In the genomic region with DNA sequence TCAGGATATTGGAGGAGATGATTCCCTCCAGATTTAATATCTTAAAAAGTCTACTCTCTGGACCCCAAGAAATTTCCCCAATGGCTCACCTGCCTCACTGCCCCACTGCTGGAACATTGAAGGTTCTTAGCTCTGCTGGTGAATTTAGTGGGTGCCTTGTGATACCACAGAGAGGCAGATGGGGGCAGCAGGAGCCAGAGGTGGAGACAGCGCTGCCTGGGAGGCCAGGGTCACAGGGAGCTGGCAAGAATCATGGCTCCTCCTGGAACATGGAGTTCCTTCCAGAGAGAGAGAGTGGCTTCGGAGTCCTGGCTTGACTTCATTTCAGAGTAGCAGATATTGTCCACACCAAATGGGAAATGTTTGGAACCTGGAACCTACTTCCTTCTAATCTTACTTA, we compare ENCODE assay signal across 8 cellular contexts.
DNase-seq lines count a peak whose midpoint lies in the region; ATAC-seq and TF ChIP-seq lines count a peak whose summit lies in the region.

No MANE protein-coding gene starts in this region.

- H3K27me3 ChIP-seq in ACC112 (ENCODE audit: insufficient read depth, low read length) = no peaks in the 10 kb centered on the region
- H3K27me3 ChIP-seq in PC-3 (ENCODE audit: low read length) = no peaks in the 10 kb centered on the region

- no TSS peak for BruUV-seq in PC-3 (replicated peaks; lab: Mats Ljungman, UMichigan)

- DNase-seq in GM12864 (ENCODE audit: low read depth) (peak; percentile 16), PC-3 (peak; percentile 56), amniotic epithelial cell (ENCODE audit: low read depth) (peak; percentile 64), left kidney (ENCODE audit: low read depth, low spot score) (peak; percentile 55)
- DNase-seq in stimulated activated naive CD8-positive, alpha-beta T cell treated with anti-CD3 and anti-CD28 coated beads, Interleukin-15, Interleukin-2, amounts not matched to agents 100 U/mL and 50 U/mL, for 24 hours = peak; percentile 59

- no peaks in the 10 kb centered on the region for H3K9me3 ChIP-seq in PC-3 (ENCODE audit: low read length)

- H3F3A ChIP-seq in PC-3 (ENCODE audit: low read length, unreplicated experiment) = no peaks in the 10 kb centered on the region

- H2AFZ ChIP-seq in ACC112 (ENCODE audit: low read length, unreplicated experiment) (peak overlapping the region; percentile 82), PC-3 (ENCODE audit: low read length) (no peak overlapping the region)

- POLR2A ChIA-PET in PC-3 (lab: Charles Lee; ENCODE audit: unreplicated experiment) = no interaction called here

- no peak overlapping the region for H3K4me2 ChIP-seq in PC-3 (ENCODE audit: low read length)

- intact Hi-C loops in PC-3 (cut with micrococcal nuclease) = loop anchor here (5.0 kb wide), 1 partner anchor 544 kb away; no protein-coding TSS in a partner anchor

- no peaks in the 10 kb centered on the region for H3K9me2 ChIP-seq in PC-3 (replicated peaks; ENCODE audit: low read length)

- no peaks in the 10 kb centered on the region for H4K20me1 ChIP-seq in PC-3 (ENCODE audit: low read length)

- H3K27ac ChIP-seq in ACC112 (ENCODE audit: low read depth, low read length) (no peak overlapping the region), PC-3 (ENCODE audit: low read length) (no peak overlapping the region)

- no peaks in the 10 kb centered on the region for H3K79me2 ChIP-seq in ACC112 (ENCODE audit: control insufficient read depth, insufficient read depth, low read length, unreplicated experiment)
- H3K79me2 ChIP-seq in PC-3 (ENCODE audit: low read length) = no peaks in the 10 kb centered on the region

- H3K9ac ChIP-seq in PC-3 (ENCODE audit: low read length) = no peak overlapping the region

- CTCF ChIA-PET in PC-3 (lab: Charles Lee) = interaction anchor here (0.5 to 0.9 kb wide), 3 partner anchors 252 to 545 kb away, joined by 3 to 9 read pairs (median 3); no protein-coding TSS in a partner anchor

- TF ChIP-seq CTCF in GM12864 (IDR thresholded peaks at IDR 0.05; ENCODE audit: low read depth, low read length, missing control alignments) = peak; percentile 83
- peak; percentile 73 for TF ChIP-seq CTCF in PC-3 (conservative IDR thresholded peaks at IDR 0.05; ENCODE audit: low read depth, low read length)

- H3K36me3 ChIP-seq in ACC112 (ENCODE audit: insufficient read depth, low read length) (no peaks in the 10 kb centered on the region), PC-3 (ENCODE audit: low read depth, low read length) (no peaks in the 10 kb centered on the region)

- no peaks in the 10 kb centered on the region for H3K4me1 ChIP-seq in ACC112 (ENCODE audit: control insufficient read depth, insufficient read depth, low read length, unreplicated experiment)
- peaks cover 5% of the 10 kb centered on the region; the same call in 1 of the 2 replicates for H3K4me1 ChIP-seq in PC-3 (ENCODE audit: insufficient read depth, low read length)

- ATAC-seq in HG02798 (IDR thresholded peaks at IDR 0.05; ENCODE audit: poor library complexity, unreplicated experiment) (peak; percentile 86), PC-3 (peak; percentile 74), GM19397 (IDR thresholded peaks at IDR 0.05; ENCODE audit: unreplicated experiment) (no peak)
- peak; percentile 69 for ATAC-seq in stimulated activated naive CD8-positive, alpha-beta T cell treated with anti-CD3 and anti-CD28 coated beads, Interleukin-15, Interleukin-2, amounts not matched to agents 100 U/mL and 50 U/mL, for 24 hours

- H3K4me3 ChIP-seq in ACC112 (ENCODE audit: low read depth, low read length) = no peak overlapping the region
- H3K4me3 ChIP-seq in GM12864 (ENCODE audit: low read depth, low read length) = no peak overlapping the region
- H3K4me3 ChIP-seq in PC-3 (ENCODE audit: low read length) = no peak overlapping the region
